In genomic region chr9:109119439-109120203, GRCh38 we compare ENCODE assay signal across 8 cellular contexts. TPM values are rescaled to one million over a fixed set of nuclear protein-coding genes. Genes with fewer than 3 reads are reported as not detected.
DNase-seq lines count a peak whose midpoint lies in the region; ATAC-seq, FAIRE-seq and TF ChIP-seq lines count a peak whose summit lies in the region.

Gene TMEM245, minus strand, starts transcription at chr9:109119947. Its CDS starts 34 bp downstream, at chr9:109119913.

- TF ChIP-seq CTCF in VCaP (conservative IDR thresholded peaks at IDR 0.05) (peak; percentile 34), breast epithelium (IDR thresholded peaks at IDR 0.05) (no peak)

- peak within 1 kb of the TSS; percentile 85 for H3K4me3 ChIP-seq in ACC112 (ENCODE audit: low read depth, low read length)
- H3K4me3 ChIP-seq in breast epithelium: peak within 1 kb of the TSS; percentile 78 to 92 (median 80)
- peak within 1 kb of the TSS; percentile 93 for H3K4me3 ChIP-seq in iPS-20b (ENCODE audit: low read length)
- H3K4me3 ChIP-seq in small intestine (ENCODE audit: low read depth in 1 of 2, low read length in 2 of 2): peak within 1 kb of the TSS; percentile 86 to 95

- H3K9ac ChIP-seq in iPS-20b (ENCODE audit: low read depth, low read length): peak within 1 kb of the TSS; percentile 90

- peak; percentile 94 for ATAC-seq in GM18870 (IDR thresholded peaks at IDR 0.05; ENCODE audit: unreplicated experiment)
- peak; percentile 89 for ATAC-seq in HG03135 (IDR thresholded peaks at IDR 0.05; ENCODE audit: unreplicated experiment)

- peaks cover 50% of the 10 kb centered on the region for H3K79me2 ChIP-seq in ACC112 (ENCODE audit: control insufficient read depth, insufficient read depth, low read length, unreplicated experiment)

- DNase-seq in NCI-H2196 treated with DMSO at 0.1 percent for 48 hours (lab: John Stamatoyannopoulos, UW; ENCODE audit: unreplicated experiment): peak; percentile 96
- peak; percentile 95 for DNase-seq in breast epithelium (ENCODE audit: low spot score in 2 of 2)
- DNase-seq in small intestine: peak; percentile 99

- WGBS in small intestine, 3 donors: 0% methylated on average over 65 to 88 of the region's 88 CpGs

- H3K4me1 ChIP-seq in ACC112 (ENCODE audit: control insufficient read depth, insufficient read depth, low read length, unreplicated experiment): peaks cover 25% of the 10 kb centered on the region
- peaks cover 0 to 8% of the 10 kb centered on the region in 2 donors for H3K4me1 ChIP-seq in breast epithelium
- H3K4me1 ChIP-seq in iPS-20b (ENCODE audit: insufficient read depth, low read length): peaks cover 14% of the 10 kb centered on the region; the same call in 1 of the 2 replicates
- H3K4me1 ChIP-seq in small intestine (ENCODE audit: control insufficient read depth in 2 of 2, insufficient read depth in 1 of 2, low read depth in 1 of 2, low read length in 1 of 2): peaks cover 9 to 10% of the 10 kb centered on the region in 2 donors

- H3K9me3 ChIP-seq in breast epithelium (no peaks in the 10 kb centered on the region), iPS-20b (ENCODE audit: insufficient read depth, low read depth, low read length) (no peaks in the 10 kb centered on the region), small intestine (ENCODE audit: control insufficient read depth, low read depth) (no peaks in the 10 kb centered on the region)

- TF ChIP-seq POLR2A in breast epithelium (IDR thresholded peaks at IDR 0.05): peak; percentile 67

- H3K27ac ChIP-seq in ACC112 (ENCODE audit: low read depth, low read length): peak within 1 kb of the TSS; percentile 69
- peak within 1 kb of the TSS; percentile 97 for H3K27ac ChIP-seq in VCaP
- peak within 1 kb of the TSS; percentile 79 to 87 for H3K27ac ChIP-seq in breast epithelium
- peak within 1 kb of the TSS; percentile 16 for H3K27ac ChIP-seq in iPS-20b (ENCODE audit: low read length)
- H3K27ac ChIP-seq in small intestine (ENCODE audit: low read depth in 1 of 2, low read length in 1 of 2): peak within 1 kb of the TSS; percentile 84 to 88

- FAIRE-seq in small intestine (lab: Jason Lieb, UNC): no peak

- intact Hi-C loops in breast epithelium (cut with DNase I; ENCODE audit: low total_unique reads): loop anchor here (5.0 to 10.0 kb wide), 2 partner anchors 115 to 743 kb away; no protein-coding TSS in a partner anchor

- H3K27me3 ChIP-seq in ACC112 (ENCODE audit: insufficient read depth, low read length) (no peaks in the 10 kb centered on the region), breast epithelium (no peaks in the 10 kb centered on the region), iPS-20b (ENCODE audit: insufficient read depth, low read length) (no peaks in the 10 kb centered on the region), small intestine (ENCODE audit: control insufficient read depth in 2 of 2, insufficient read depth in 2 of 2, low read length in 2 of 2) (no peaks in the 10 kb centered on the region)

- 0 out of 2 replicates have a peak, but pooled peaks cover 4% of the 10 kb centered on the region for H3K36me3 ChIP-seq in ACC112 (ENCODE audit: insufficient read depth, low read length)
- no peaks in the 10 kb centered on the region for H3K36me3 ChIP-seq in breast epithelium
- H3K36me3 ChIP-seq in iPS-20b (ENCODE audit: insufficient read depth, low read depth, low read length): peaks cover 5% of the 10 kb centered on the region; the same call in 1 of the 2 replicates
- H3K36me3 ChIP-seq in small intestine (ENCODE audit: control insufficient read depth in 2 of 2, insufficient read depth in 2 of 2, low read length in 2 of 2): no peaks in the 10 kb centered on the region

- peak within 1 kb of the TSS; percentile 86 for H2AFZ ChIP-seq in ACC112 (ENCODE audit: low read length, unreplicated experiment)

RNA-seq across cellular contexts. Expression of gene TMEM245, which starts in this region (rescaled TPM):
- total RNA-seq in breast epithelium: 10 to 100 TPM; 47.5 to 95.7 (median 74.9) TPM
- 10 to 100 TPM in 1 of 3 donors, 1 to 10 TPM in 2; 4.3 to 12.9 (median 6.7) TPM for polyA plus RNA-seq in small intestine

Comparison
In these comparisons a context has a peak if more than half of its experiments do, and no peak if none do; other contexts are left out.
1. Peak in every context shown above with its lines: DNase-seq, ATAC-seq, H3K4me3 ChIP-seq and H3K27ac ChIP-seq.
2. H3K27ac ChIP-seq: peak in every context shown above with its lines; median percentile 97 in VCaP; 86 in small intestine; 83 in breast epithelium; 69 in ACC112; 16 in iPS-20b.